In the genomic region with DNA sequence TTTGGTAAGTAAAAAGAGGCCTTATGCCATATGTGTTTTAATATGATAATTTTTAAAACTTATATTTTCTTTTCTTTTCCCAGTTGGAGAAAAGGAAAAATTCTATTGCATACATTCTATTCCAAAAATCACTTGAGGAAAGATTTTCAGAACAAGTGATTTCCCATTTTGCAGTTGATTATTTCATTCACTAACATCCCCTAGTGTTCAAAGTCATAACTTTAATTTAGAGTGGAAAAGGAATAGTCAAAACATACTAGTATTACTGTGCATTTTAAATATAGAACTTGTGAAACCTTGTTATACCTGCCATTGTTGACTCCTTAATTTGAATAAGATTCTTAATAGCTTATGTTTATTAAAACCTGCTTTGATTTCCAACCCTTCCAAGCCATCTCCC, we compare ENCODE assay signal across 18 cellular contexts.
A peak's percentile ranks its signal among the peaks of the same experiment; 100 is the strongest.
DNase-seq lines count a peak whose midpoint lies in the region; ATAC-seq and TF ChIP-seq lines count a peak whose summit lies in the region.
"Had no signal": no experiment of that assay in that cellular context is flagged by ENCODE, and none has a peak within 500 bp of the region (broad histone marks: within the 10 kb centered on the region; RNA-seq: fewer than 3 reads in every experiment).

No MANE protein-coding gene starts in this region.

- CTCF ChIA-PET in SK-N-SH (lab: Yijun Ruan, JAX) (no interaction called here), PC-3 (lab: Charles Lee) (no interaction called here)

- no peaks in the 10 kb centered on the region for H3K9me3 ChIP-seq in SK-N-SH
- no peaks in the 10 kb centered on the region for H3K9me3 ChIP-seq in PC-3 (ENCODE audit: low read length)
- H3K9me3 ChIP-seq in tibial nerve = no peaks in the 10 kb centered on the region
- H3K9me3 ChIP-seq: A549; BLaER1 treated with 17β-estradiol and CSF1 and Interleukin-3, amounts not matched to agents 10 nM and 100 nM had no signal

- DNase-seq in SK-N-SH (no peak), PC-3 (no peak), fibroblast of the aortic adventitia (ENCODE audit: low read depth) (peak; percentile 2), tibial nerve (ENCODE audit: low spot score in 2 of 2) (no peak), EL (no peak)
- DNase-seq: CD4-positive, CD25-positive, alpha-beta regulatory T cell; CD8-positive, alpha-beta memory T cell; COR-L47; DMS 273 treated with DMSO at 0.1 percent for 48 hours; GDM1; HCEC 1CT; KG1 had no signal

- H2AFZ ChIP-seq in SK-N-SH (ENCODE audit: low read depth) = 0 out of 2 replicates have a peak overlapping the region, but pooled peaks have one; percentile 1
- no peak overlapping the region for H2AFZ ChIP-seq in PC-3 (ENCODE audit: low read length)

- BruUV-seq in PC-3 (replicated peaks; lab: Mats Ljungman, UMichigan) = no TSS peak

- H3K27ac ChIP-seq in SK-N-SH (ENCODE audit: low read depth in 2 of 2, low read length in 1 of 2) (no peak overlapping the region), PC-3 (ENCODE audit: low read length) (no peak overlapping the region), tibial nerve (no peak overlapping the region)
- H3K27ac ChIP-seq: 22Rv1; A549; BLaER1 treated with 17β-estradiol and CSF1 and Interleukin-3, amounts not matched to agents 10 nM and 100 nM had no signal

- ATAC-seq in SK-N-SH treated with all-trans-retinoic acid at 6 μM for 48 hours (no peak), PC-3 (no peak), HG02885 (IDR thresholded peaks at IDR 0.05; ENCODE audit: poor library complexity, unreplicated experiment) (no peak)
- ATAC-seq: A549, GM23338 had no signal

- H4K20me1 ChIP-seq in SK-N-SH (ENCODE audit: insufficient read depth) (no peaks in the 10 kb centered on the region), PC-3 (ENCODE audit: low read length) (no peaks in the 10 kb centered on the region)
- H4K20me1 ChIP-seq: BLaER1 treated with 17β-estradiol and CSF1 and Interleukin-3, amounts not matched to agents 10 nM and 100 nM had no signal

- no peak overlapping the region for H3K4me3 ChIP-seq in SK-N-SH (ENCODE audit: low read depth in 2 of 2, low read length in 1 of 2)
- H3K4me3 ChIP-seq in PC-3 (ENCODE audit: low read length) = no peak overlapping the region
- no peak overlapping the region for H3K4me3 ChIP-seq in fibroblast of the aortic adventitia (ENCODE audit: low read depth, low read length)
- H3K4me3 ChIP-seq in tibial nerve = no peak overlapping the region
- H3K4me3 ChIP-seq: A549; BLaER1 treated with 17β-estradiol and CSF1 and Interleukin-3, amounts not matched to agents 10 nM and 100 nM; GM23338 had no signal

- H3K36me3 ChIP-seq in SK-N-SH (replicated peaks in 1 of 2; ENCODE audit: control insufficient read depth in 1 of 2, insufficient read depth in 2 of 2, low read length in 1 of 2) = no peaks in the 10 kb centered on the region
- no peaks in the 10 kb centered on the region for H3K36me3 ChIP-seq in PC-3 (ENCODE audit: low read depth, low read length)
- no peaks in the 10 kb centered on the region for H3K36me3 ChIP-seq in tibial nerve
- H3K36me3 ChIP-seq: BLaER1 treated with 17β-estradiol and CSF1 and Interleukin-3, amounts not matched to agents 10 nM and 100 nM had no signal

- H3F3A ChIP-seq in SK-N-SH (replicated peaks; ENCODE audit: insufficient read depth) = peaks cover 4% of the 10 kb centered on the region
- H3F3A ChIP-seq in PC-3 (ENCODE audit: low read length, unreplicated experiment) = no peaks in the 10 kb centered on the region

- H3K4me2 ChIP-seq in SK-N-SH (no peak overlapping the region), PC-3 (ENCODE audit: low read length) (no peak overlapping the region)
- H3K4me2 ChIP-seq: A549; BLaER1 treated with 17β-estradiol and CSF1 and Interleukin-3, amounts not matched to agents 10 nM and 100 nM; GM23338 had no signal

- H3K27me3 ChIP-seq in SK-N-SH (ENCODE audit: insufficient read depth) (no peaks in the 10 kb centered on the region), PC-3 (ENCODE audit: low read length) (no peaks in the 10 kb centered on the region), tibial nerve (no peaks in the 10 kb centered on the region)
- H3K27me3 ChIP-seq: BLaER1 treated with 17β-estradiol and CSF1 and Interleukin-3, amounts not matched to agents 10 nM and 100 nM had no signal

- TF ChIP-seq EP300 in SK-N-SH (IDR thresholded peaks at IDR 0.05; ENCODE audit: borderline replicate concordance in 1 of 2, low read depth in 1 of 2, low read length in 1 of 2) (no peak), tibial nerve (IDR thresholded peaks at IDR 0.05) (no peak)

- no peak for TF ChIP-seq POLR2A in tibial nerve (IDR thresholded peaks at IDR 0.05)

- no peak for TF ChIP-seq RAD21 in SK-N-SH (IDR thresholded peaks at IDR 0.05; ENCODE audit: low read length)

- intact Hi-C loops in PC-3 (cut with micrococcal nuclease) = no loop called here

- no peak overlapping the region for H3K9ac ChIP-seq in SK-N-SH
- H3K9ac ChIP-seq in PC-3 (ENCODE audit: low read length) = no peak overlapping the region
- H3K9ac ChIP-seq: BLaER1 treated with 17β-estradiol and CSF1 and Interleukin-3, amounts not matched to agents 10 nM and 100 nM had no signal

- H3K4me1 ChIP-seq in SK-N-SH (ENCODE audit: control insufficient read depth in 1 of 2, insufficient read depth in 2 of 2, low read depth in 1 of 2, low read length in 1 of 2) (no peaks in the 10 kb centered on the region), PC-3 (ENCODE audit: insufficient read depth, low read length) (no peaks in the 10 kb centered on the region), tibial nerve (no peaks in the 10 kb centered on the region)
- H3K4me1 ChIP-seq: A549; BLaER1 treated with 17β-estradiol and CSF1 and Interleukin-3, amounts not matched to agents 10 nM and 100 nM had no signal

- H3K9me2 ChIP-seq in SK-N-SH (no peaks in the 10 kb centered on the region), PC-3 (replicated peaks; ENCODE audit: low read length) (no peaks in the 10 kb centered on the region)

- TF ChIP-seq CTCF in SK-N-SH (IDR thresholded peaks at IDR 0.05) (no peak; the same call in 1 of the 2 replicates), PC-3 (conservative IDR thresholded peaks at IDR 0.05; ENCODE audit: low read depth, low read length) (peak; percentile 23; the same call in 1 of the 2 replicates), fibroblast of the aortic adventitia (IDR thresholded peaks at IDR 0.05; ENCODE audit: insufficient read depth, low read length) (peak; percentile 18), tibial nerve (IDR thresholded peaks at IDR 0.05) (no peak)

- H3K79me2 ChIP-seq in SK-N-SH (ENCODE audit: insufficient read depth) = no peaks in the 10 kb centered on the region; the same call in 1 of the 2 replicates
- no peaks in the 10 kb centered on the region for H3K79me2 ChIP-seq in PC-3 (ENCODE audit: low read length)

- POLR2A ChIA-PET in SK-N-SH (lab: Yijun Ruan, JAX) = no interaction called here
- POLR2A ChIA-PET in PC-3 (lab: Charles Lee; ENCODE audit: unreplicated experiment) = no interaction called here

TF ChIP-seq in SK-N-SH, 30 proteins besides CTCF, POLR2A, EP300 and RAD21:
- TF ChIP-seq FOSL2 (IDR thresholded peaks at IDR 0.05; ENCODE audit: borderline replicate concordance, low read depth) (no peak), FOXM1 (IDR thresholded peaks at IDR 0.05; ENCODE audit: low read depth) (no peak), SMC3 (IDR thresholded peaks at IDR 0.05; ENCODE audit: low read depth, low read length) (no peak), NRF1 (IDR thresholded peaks at IDR 0.05; ENCODE audit: low read depth, low read length) (no peak), GATA2 (CRISPR knock-in tag; IDR thresholded peaks at IDR 0.05) (no peak), MEF2A (IDR thresholded peaks at IDR 0.05; ENCODE audit: borderline replicate concordance, low read depth) (no peak), EZH2phosphoT487 (IDR thresholded peaks at IDR 0.05; ENCODE audit: borderline replicate concordance, low read depth) (no peak)
- TF ChIP-seq, protein P1, sequence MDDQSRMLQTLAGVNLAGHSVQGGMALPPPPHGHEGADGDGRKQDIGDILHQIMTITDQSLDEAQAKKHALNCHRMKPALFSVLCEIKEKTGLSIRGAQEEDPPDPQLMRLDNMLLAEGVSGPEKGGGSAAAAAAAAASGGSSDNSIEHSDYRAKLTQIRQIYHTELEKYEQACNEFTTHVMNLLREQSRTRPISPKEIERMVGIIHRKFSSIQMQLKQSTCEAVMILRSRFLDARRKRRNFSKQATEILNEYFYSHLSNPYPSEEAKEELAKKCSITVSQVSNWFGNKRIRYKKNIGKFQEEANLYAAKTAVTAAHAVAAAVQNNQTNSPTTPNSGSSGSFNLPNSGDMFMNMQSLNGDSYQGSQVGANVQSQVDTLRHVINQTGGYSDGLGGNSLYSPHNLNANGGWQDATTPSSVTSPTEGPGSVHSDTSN (IDR thresholded peaks at IDR 0.05) = no peak

TF ChIP-seq in SK-N-SH treated with all-trans-retinoic acid at 6 μM for 48 hours, 23 proteins besides CTCF, POLR2A, EP300 and RAD21 (continues in another document):
- TF ChIP-seq ZNF70 (CRISPR knock-in tag; IDR thresholded peaks at IDR 0.05) = no peak
- TF ChIP-seq ESRRG (CRISPR knock-in tag; IDR thresholded peaks at IDR 0.05) = no peak
- no peak for TF ChIP-seq ZNF565 (CRISPR knock-in tag; conservative IDR thresholded peaks at IDR 0.05; ENCODE audit: low read depth)
- TF ChIP-seq, protein P2, sequence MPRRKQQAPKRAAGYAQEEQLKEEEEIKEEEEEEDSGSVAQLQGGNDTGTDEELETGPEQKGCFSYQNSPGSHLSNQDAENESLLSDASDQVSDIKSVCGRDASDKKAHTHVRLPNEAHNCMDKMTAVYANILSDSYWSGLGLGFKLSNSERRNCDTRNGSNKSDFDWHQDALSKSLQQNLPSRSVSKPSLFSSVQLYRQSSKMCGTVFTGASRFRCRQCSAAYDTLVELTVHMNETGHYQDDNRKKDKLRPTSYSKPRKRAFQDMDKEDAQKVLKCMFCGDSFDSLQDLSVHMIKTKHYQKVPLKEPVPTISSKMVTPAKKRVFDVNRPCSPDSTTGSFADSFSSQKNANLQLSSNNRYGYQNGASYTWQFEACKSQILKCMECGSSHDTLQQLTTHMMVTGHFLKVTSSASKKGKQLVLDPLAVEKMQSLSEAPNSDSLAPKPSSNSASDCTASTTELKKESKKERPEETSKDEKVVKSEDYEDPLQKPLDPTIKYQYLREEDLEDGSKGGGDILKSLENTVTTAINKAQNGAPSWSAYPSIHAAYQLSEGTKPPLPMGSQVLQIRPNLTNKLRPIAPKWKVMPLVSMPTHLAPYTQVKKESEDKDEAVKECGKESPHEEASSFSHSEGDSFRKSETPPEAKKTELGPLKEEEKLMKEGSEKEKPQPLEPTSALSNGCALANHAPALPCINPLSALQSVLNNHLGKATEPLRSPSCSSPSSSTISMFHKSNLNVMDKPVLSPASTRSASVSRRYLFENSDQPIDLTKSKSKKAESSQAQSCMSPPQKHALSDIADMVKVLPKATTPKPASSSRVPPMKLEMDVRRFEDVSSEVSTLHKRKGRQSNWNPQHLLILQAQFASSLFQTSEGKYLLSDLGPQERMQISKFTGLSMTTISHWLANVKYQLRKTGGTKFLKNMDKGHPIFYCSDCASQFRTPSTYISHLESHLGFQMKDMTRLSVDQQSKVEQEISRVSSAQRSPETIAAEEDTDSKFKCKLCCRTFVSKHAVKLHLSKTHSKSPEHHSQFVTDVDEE (CRISPR knock-in tag; IDR thresholded peaks at IDR 0.05) = no peak
- TF ChIP-seq TOX (CRISPR knock-in tag; IDR thresholded peaks at IDR 0.05; ENCODE audit: borderline replicate concordance) = no peak
- no peak for TF ChIP-seq RARB (CRISPR knock-in tag; IDR thresholded peaks at IDR 0.05)
- no peak for TF ChIP-seq PPARA (CRISPR knock-in tag; IDR thresholded peaks at IDR 0.05; ENCODE audit: borderline replicate concordance)
- TF ChIP-seq SNAI2 (CRISPR knock-in tag; IDR thresholded peaks at IDR 0.05) = no peak

Comparison
In these comparisons a context has a peak if more than half of its experiments do, and no peak if none do; other contexts are left out.
1. CTCF ChIP-seq: peak in PC-3 (single experiment) and fibroblast of the aortic adventitia (single experiment); none in SK-N-SH (single experiment) and tibial nerve (0 of 5).